ENCODE assay signal across 25 cellular contexts in genomic region chr13:39462906-39463305, GRCh38.
"Had no signal": no experiment of that assay in that cellular context is flagged by ENCODE, and none has a peak within 500 bp of the region (broad histone marks: within the 10 kb centered on the region; RNA-seq: fewer than 3 reads in every experiment).

No MANE protein-coding gene starts in this region.

- ATAC-seq: body of pancreas; natural killer cell; right lobe of liver; stimulated activated naive CD8-positive, alpha-beta T cell treated with anti-CD3 and anti-CD28 coated beads, Interleukin-15, Interleukin-2, amounts not matched to agents 100 U/mL and 50 U/mL, for 24 hours had no signal

- H3K27me3 ChIP-seq: body of pancreas, hepatocyte, neural progenitor cell, right lobe of liver, testis, transverse colon, uterus had no signal

- H3K4me3 Mint-ChIP-seq: activated CD4-positive, alpha-beta memory T cell treated with anti-CD3 and anti-CD28 coated beads, Interleukin-2, amount 10 ng/mL, durations not matched to agents 7 days and 5 days; activated CD4-positive, alpha-beta T cell treated with anti-CD3 and anti-CD28 coated beads, Interleukin-2, amount 10 ng/mL, durations not matched to agents 24 days and 14 days; activated naive CD8-positive, alpha-beta T cell; activated T-cell treated with anti-CD3 and anti-CD28 coated beads, Interleukin-2, amount 50 U/mL, for 24 hours; natural killer cell; neural progenitor cell had no signal

- H3K9me3 ChIP-seq: body of pancreas, right lobe of liver, testis, transverse colon, uterus had no signal

- H3K4me1 Mint-ChIP-seq: activated CD4-positive, alpha-beta memory T cell treated with anti-CD3 and anti-CD28 coated beads, Interleukin-2, amount 10 ng/mL, durations not matched to agents 7 days and 5 days; activated CD4-positive, alpha-beta T cell treated with anti-CD3 and anti-CD28 coated beads, Interleukin-2, amount 10 ng/mL, durations not matched to agents 24 days and 14 days; natural killer cell had no signal

- DNase-seq: activated CD4-positive, alpha-beta memory T cell treated with anti-CD3 and anti-CD28 coated beads, Interleukin-2, amount 10 ng/mL, durations not matched to agents 7 days and 5 days; activated CD4-positive, alpha-beta T cell treated with anti-CD3 and anti-CD28 coated beads, Interleukin-2, amount 10 ng/mL, durations not matched to agents 24 days and 14 days; activated CD4-positive, CD25-positive, alpha-beta regulatory T cell treated with anti-CD3 and anti-CD28 coated beads, Interleukin-2, amount 50 U/mL, for 72 hours; activated CD8-positive, alpha-beta memory T cell treated with anti-CD3 and anti-CD28 coated beads, Interleukin-2, amount 50 U/mL, for 48 hours; activated naive CD4-positive, alpha-beta T cell treated with Interleukin-2 at 50 U/mL for 16 hours; activated T-cell treated with anti-CD3 and anti-CD28 coated beads, Interleukin-2, amount 50 U/mL, for 24 hours; anterior cingulate cortex; body of pancreas; dermis blood vessel endothelial cell; effector CD8-positive, alpha-beta T cell; natural killer cell; occipital lobe; posterior cingulate gyrus; right lobe of liver; stimulated activated CD4-positive, alpha-beta T cell treated with anti-CD3 and anti-CD28 coated beads, Interleukin-12 subunit alpha, Interleukin-12 subunit beta, amount 100 ng/mL, for 4 hours; stimulated activated CD4-positive, alpha-beta T cell treated with anti-CD3 and anti-CD28 coated beads, Interleukin-4, amount 100 ng/mL, for 1 hour; stimulated activated naive CD8-positive, alpha-beta T cell treated with anti-CD3 and anti-CD28 coated beads, Interleukin-15, Interleukin-2, amounts not matched to agents 100 U/mL and 50 U/mL, for 24 hours; T-helper 2 cell; testis; transverse colon; uterus had no signal

- H2AFZ ChIP-seq: hepatocyte, neural progenitor cell had no signal

- H3K79me2 ChIP-seq: hepatocyte had no signal

- H3K27ac Mint-ChIP-seq: activated CD4-positive, alpha-beta memory T cell treated with anti-CD3 and anti-CD28 coated beads, Interleukin-2, amount 10 ng/mL, durations not matched to agents 7 days and 5 days; activated CD4-positive, alpha-beta T cell treated with anti-CD3 and anti-CD28 coated beads, Interleukin-2, amount 10 ng/mL, durations not matched to agents 24 days and 14 days; activated naive CD8-positive, alpha-beta T cell; activated T-cell treated with anti-CD3 and anti-CD28 coated beads, Interleukin-2, amount 50 U/mL, for 24 hours; activated T-helper 2 cell treated with anti-CD3 and anti-CD28 coated beads, Interferon-gamma antibody, Interleukin-2, Interleukin-4, amounts not matched to agents 10 μg/mL and 5 μg/mL and 100 μg/mL, durations not matched to agents 14 hours and 24 hours and 36 hours; natural killer cell; neural progenitor cell had no signal

- H3K9me3 Mint-ChIP-seq: activated CD4-positive, alpha-beta memory T cell treated with anti-CD3 and anti-CD28 coated beads, Interleukin-2, amount 10 ng/mL, durations not matched to agents 7 days and 5 days; activated CD4-positive, alpha-beta T cell treated with anti-CD3 and anti-CD28 coated beads, Interleukin-2, amount 10 ng/mL, durations not matched to agents 24 days and 14 days; activated T-cell treated with anti-CD3 and anti-CD28 coated beads, Interleukin-2, amount 50 U/mL, for 24 hours; activated T-helper 2 cell treated with anti-CD3 and anti-CD28 coated beads, Interferon-gamma antibody, Interleukin-2, Interleukin-4, amounts not matched to agents 10 μg/mL and 5 μg/mL and 100 μg/mL, durations not matched to agents 14 hours and 24 hours and 36 hours; neural progenitor cell had no signal

- H3K4me1 ChIP-seq: body of pancreas, neural progenitor cell, right lobe of liver, transverse colon, uterus had no signal

- H3K36me3 Mint-ChIP-seq: activated naive CD8-positive, alpha-beta T cell; natural killer cell had no signal

- H3K27ac ChIP-seq: body of pancreas, hepatocyte, neural progenitor cell, right lobe of liver, transverse colon, uterus had no signal

- H3K9ac ChIP-seq: neural progenitor cell had no signal

- H3K4me2 ChIP-seq: hepatocyte, neural progenitor cell had no signal

- H3K36me3 ChIP-seq: neural progenitor cell, right lobe of liver, transverse colon, uterus had no signal

- H3K4me3 ChIP-seq: body of pancreas, hepatocyte, neural progenitor cell, right lobe of liver, testis, transverse colon, uterus had no signal
